Comparison of ENCODE assay signal across 1 cellular context in the genomic region with DNA sequence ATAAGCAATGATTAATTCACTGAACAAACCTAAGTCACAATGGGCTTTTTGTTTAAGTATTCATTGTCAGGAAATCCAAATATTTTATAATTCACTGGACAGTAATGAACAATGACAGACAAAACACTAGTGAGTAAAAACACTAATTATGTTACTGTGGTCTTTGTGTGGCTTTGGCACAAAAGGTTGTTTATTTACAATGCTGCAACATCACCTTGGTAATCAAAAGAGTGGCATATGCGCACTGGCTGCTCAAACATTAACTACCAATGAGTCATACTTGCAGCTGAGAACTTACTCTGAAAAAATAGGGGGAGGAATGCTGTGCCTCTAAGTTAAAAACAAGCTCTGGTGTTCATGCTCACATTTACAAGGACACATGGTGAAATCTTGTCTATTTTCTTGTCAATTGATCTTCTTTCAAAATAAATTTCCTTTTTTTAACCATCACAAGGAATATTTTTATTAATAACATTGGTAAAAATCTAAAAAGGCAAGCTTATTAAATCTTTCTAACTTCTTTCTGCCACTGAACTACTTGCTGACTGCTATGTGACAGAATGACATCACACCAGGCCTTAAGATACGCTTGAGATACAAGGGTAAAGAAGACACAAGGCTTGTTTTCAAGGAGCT.
TF ChIP-seq lines count a peak whose summit lies in the region.

No MANE protein-coding gene starts in this region.

TF ChIP-seq in HepG2, 621 proteins besides CTCF, POLR2A, EP300 and RAD21 (continued from another document and continues in another):
- TF ChIP-seq, protein P1, sequence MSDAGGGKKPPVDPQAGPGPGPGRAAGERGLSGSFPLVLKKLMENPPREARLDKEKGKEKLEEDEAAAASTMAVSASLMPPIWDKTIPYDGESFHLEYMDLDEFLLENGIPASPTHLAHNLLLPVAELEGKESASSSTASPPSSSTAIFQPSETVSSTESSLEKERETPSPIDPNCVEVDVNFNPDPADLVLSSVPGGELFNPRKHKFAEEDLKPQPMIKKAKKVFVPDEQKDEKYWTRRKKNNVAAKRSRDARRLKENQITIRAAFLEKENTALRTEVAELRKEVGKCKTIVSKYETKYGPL (CRISPR knock-in tag; IDR thresholded peaks at IDR 0.05): 0 out of 2 replicates have a peak, but pooled peaks have one; percentile 20
- TF ChIP-seq ZBTB3 (CRISPR knock-in tag; IDR thresholded peaks at IDR 0.05; ENCODE audit: borderline replicate concordance, low read depth) (0 out of 2 replicates have a peak, but pooled peaks have one; percentile 45), NKX3-1 (CRISPR knock-in tag; IDR thresholded peaks at IDR 0.05) (0 out of 2 replicates have a peak, but pooled peaks have one; percentile 35), ZNF331 (CRISPR knock-in tag; IDR thresholded peaks at IDR 0.05) (peak; percentile 55; the same call in 1 of the 2 replicates), SYNCRIP (IDR thresholded peaks at IDR 0.05; ENCODE audit: insufficient read depth, low read depth, low read length) (no peak), FOXK1 (CRISPR knock-in tag; IDR thresholded peaks at IDR 0.05; ENCODE audit: borderline replicate concordance, low read depth) (peak; percentile 84; the same call in 1 of the 2 replicates), ZKSCAN8 (CRISPR knock-in tag; IDR thresholded peaks at IDR 0.05; ENCODE audit: borderline replicate concordance) (peak; percentile 45; the same call in 1 of the 2 replicates), HNF4A (CRISPR knock-in tag; IDR thresholded peaks at IDR 0.05) (peak; percentile 28; the same call in 1 of the 2 replicates), ZNF644 (CRISPR knock-in tag; IDR thresholded peaks at IDR 0.05; ENCODE audit: low read depth) (no peak), SMC3 (IDR thresholded peaks at IDR 0.05; ENCODE audit: low read length) (no peak), ZSCAN25 (CRISPR knock-in tag; IDR thresholded peaks at IDR 0.05) (no peak), PRMT3 (CRISPR knock-in tag; IDR thresholded peaks at IDR 0.05; ENCODE audit: borderline replicate concordance, low read depth) (no peak), BORCS8-MEF2B (CRISPR knock-in tag; IDR thresholded peaks at IDR 0.05) (no peak), MXD4 (CRISPR knock-in tag; IDR thresholded peaks at IDR 0.05) (0 out of 2 replicates have a peak, but pooled peaks have one; percentile 18), ERF (CRISPR knock-in tag; IDR thresholded peaks at IDR 0.05) (peak; percentile 22; the same call in 1 of the 2 replicates), DPF2 (CRISPR knock-in tag; IDR thresholded peaks at IDR 0.05; ENCODE audit: borderline replicate concordance, low read depth) (peak; percentile 62), NCOA1 (CRISPR knock-in tag; IDR thresholded peaks at IDR 0.05) (no peak), KAT8 (CRISPR knock-in tag; IDR thresholded peaks at IDR 0.05) (0 out of 2 replicates have a peak, but pooled peaks have one; percentile 17), KDM6A (CRISPR knock-in tag; IDR thresholded peaks at IDR 0.05; ENCODE audit: low read depth) (peak; percentile 77), RFX3 (CRISPR knock-in tag; IDR thresholded peaks at IDR 0.05) (peak; percentile 39; the same call in 1 of the 2 replicates), HOXA3 (CRISPR knock-in tag; IDR thresholded peaks at IDR 0.05) (peak; percentile 33; the same call in 1 of the 2 replicates), ZFAT (CRISPR knock-in tag; conservative IDR thresholded peaks at IDR 0.05) (no peak), CHD4 (IDR thresholded peaks at IDR 0.05; ENCODE audit: borderline replicate concordance, low read length) (peak; percentile 77; the same call in 1 of the 2 replicates), DNMT3B (CRISPR knock-in tag; conservative IDR thresholded peaks at IDR 0.05) (no peak), FOXP1 (IDR thresholded peaks at IDR 0.05) (peak; percentile 89), FOXP1 (CRISPR knock-in tag; IDR thresholded peaks at IDR 0.05) (peak; percentile 98), ZNF143 (CRISPR knock-in tag; IDR thresholded peaks at IDR 0.05) (no peak), ZNF776 (CRISPR knock-in tag; IDR thresholded peaks at IDR 0.05) (no peak), CHD2 (IDR thresholded peaks at IDR 0.05; ENCODE audit: low read depth, low read length) (no peak), NFIB (CRISPR knock-in tag; IDR thresholded peaks at IDR 0.05; ENCODE audit: borderline replicate concordance) (no peak), FOSL2 (CRISPR knock-in tag; IDR thresholded peaks at IDR 0.05) (peak; percentile 99)
- TF ChIP-seq, protein P2, sequence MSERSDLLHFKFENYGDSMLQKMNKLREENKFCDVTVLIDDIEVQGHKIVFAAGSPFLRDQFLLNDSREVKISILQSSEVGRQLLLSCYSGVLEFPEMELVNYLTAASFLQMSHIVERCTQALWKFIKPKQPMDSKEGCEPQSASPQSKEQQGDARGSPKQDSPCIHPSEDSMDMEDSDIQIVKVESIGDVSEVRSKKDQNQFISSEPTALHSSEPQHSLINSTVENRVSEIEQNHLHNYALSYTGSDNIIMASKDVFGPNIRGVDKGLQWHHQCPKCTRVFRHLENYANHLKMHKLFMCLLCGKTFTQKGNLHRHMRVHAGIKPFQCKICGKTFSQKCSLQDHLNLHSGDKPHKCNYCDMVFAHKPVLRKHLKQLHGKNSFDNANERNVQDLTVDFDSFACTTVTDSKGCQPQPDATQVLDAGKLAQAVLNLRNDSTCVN (CRISPR knock-in tag; IDR thresholded peaks at IDR 0.05; ENCODE audit: borderline replicate concordance): no peak
- TF ChIP-seq, protein P3, sequence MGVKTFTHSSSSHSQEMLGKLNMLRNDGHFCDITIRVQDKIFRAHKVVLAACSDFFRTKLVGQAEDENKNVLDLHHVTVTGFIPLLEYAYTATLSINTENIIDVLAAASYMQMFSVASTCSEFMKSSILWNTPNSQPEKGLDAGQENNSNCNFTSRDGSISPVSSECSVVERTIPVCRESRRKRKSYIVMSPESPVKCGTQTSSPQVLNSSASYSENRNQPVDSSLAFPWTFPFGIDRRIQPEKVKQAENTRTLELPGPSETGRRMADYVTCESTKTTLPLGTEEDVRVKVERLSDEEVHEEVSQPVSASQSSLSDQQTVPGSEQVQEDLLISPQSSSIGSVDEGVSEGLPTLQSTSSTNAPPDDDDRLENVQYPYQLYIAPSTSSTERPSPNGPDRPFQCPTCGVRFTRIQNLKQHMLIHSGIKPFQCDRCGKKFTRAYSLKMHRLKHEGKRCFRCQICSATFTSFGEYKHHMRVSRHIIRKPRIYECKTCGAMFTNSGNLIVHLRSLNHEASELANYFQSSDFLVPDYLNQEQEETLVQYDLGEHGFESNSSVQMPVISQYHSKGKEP (CRISPR knock-in tag; IDR thresholded peaks at IDR 0.05): no peak
- TF ChIP-seq, protein P4, sequence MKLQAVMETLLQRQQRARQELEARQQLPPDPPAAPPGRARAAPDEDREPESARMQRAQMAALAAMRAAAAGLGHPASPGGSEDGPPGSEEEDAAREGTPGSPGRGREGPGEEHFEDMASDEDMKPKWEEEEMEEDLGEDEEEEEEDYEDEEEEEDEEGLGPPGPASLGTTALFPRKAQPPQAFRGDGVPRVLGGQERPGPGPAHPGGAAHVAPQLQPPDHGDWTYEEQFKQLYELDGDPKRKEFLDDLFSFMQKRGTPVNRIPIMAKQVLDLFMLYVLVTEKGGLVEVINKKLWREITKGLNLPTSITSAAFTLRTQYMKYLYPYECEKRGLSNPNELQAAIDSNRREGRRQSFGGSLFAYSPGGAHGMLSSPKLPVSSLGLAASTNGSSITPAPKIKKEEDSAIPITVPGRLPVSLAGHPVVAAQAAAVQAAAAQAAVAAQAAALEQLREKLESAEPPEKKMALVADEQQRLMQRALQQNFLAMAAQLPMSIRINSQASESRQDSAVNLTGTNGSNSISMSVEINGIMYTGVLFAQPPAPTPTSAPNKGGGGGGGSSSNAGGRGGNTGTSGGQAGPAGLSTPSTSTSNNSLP (IDR thresholded peaks at IDR 0.05; ENCODE audit: low read depth, low read length): peak; percentile 76
- TF ChIP-seq, protein P5, sequence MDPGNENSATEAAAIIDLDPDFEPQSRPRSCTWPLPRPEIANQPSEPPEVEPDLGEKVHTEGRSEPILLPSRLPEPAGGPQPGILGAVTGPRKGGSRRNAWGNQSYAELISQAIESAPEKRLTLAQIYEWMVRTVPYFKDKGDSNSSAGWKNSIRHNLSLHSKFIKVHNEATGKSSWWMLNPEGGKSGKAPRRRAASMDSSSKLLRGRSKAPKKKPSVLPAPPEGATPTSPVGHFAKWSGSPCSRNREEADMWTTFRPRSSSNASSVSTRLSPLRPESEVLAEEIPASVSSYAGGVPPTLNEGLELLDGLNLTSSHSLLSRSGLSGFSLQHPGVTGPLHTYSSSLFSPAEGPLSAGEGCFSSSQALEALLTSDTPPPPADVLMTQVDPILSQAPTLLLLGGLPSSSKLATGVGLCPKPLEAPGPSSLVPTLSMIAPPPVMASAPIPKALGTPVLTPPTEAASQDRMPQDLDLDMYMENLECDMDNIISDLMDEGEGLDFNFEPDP (CRISPR knock-in tag; conservative IDR thresholded peaks at IDR 0.05): no peak
- TF ChIP-seq, protein P6, sequence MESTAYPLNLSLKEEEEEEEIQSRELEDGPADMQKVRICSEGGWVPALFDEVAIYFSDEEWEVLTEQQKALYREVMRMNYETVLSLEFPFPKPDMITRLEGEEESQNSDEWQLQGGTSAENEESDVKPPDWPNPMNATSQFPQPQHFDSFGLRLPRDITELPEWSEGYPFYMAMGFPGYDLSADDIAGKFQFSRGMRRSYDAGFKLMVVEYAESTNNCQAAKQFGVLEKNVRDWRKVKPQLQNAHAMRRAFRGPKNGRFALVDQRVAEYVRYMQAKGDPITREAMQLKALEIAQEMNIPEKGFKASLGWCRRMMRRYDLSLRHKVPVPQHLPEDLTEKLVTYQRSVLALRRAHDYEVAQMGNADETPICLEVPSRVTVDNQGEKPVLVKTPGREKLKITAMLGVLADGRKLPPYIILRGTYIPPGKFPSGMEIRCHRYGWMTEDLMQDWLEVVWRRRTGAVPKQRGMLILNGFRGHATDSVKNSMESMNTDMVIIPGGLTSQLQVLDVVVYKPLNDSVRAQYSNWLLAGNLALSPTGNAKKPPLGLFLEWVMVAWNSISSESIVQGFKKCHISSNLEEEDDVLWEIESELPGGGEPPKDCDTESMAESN (CRISPR knock-in tag; conservative IDR thresholded peaks at IDR 0.05): 0 out of 2 replicates have a peak, but pooled peaks have one; percentile 25
- TF ChIP-seq, protein P7, sequence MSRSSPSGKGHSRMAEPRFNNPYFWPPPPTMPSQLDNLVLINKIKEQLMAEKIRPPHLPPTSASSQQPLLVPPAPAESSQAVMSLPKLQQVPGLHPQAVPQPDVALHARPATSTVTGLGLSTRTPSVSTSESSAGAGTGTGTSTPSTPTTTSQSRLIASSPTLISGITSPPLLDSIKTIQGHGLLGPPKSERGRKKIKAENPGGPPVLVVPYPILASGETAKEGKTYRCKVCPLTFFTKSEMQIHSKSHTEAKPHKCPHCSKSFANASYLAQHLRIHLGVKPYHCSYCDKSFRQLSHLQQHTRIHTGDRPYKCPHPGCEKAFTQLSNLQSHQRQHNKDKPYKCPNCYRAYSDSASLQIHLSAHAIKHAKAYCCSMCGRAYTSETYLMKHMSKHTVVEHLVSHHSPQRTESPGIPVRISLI (CRISPR knock-in tag; IDR thresholded peaks at IDR 0.05; ENCODE audit: borderline replicate concordance): peak; percentile 83; the same call in 1 of the 2 replicates
- TF ChIP-seq, protein P8, sequence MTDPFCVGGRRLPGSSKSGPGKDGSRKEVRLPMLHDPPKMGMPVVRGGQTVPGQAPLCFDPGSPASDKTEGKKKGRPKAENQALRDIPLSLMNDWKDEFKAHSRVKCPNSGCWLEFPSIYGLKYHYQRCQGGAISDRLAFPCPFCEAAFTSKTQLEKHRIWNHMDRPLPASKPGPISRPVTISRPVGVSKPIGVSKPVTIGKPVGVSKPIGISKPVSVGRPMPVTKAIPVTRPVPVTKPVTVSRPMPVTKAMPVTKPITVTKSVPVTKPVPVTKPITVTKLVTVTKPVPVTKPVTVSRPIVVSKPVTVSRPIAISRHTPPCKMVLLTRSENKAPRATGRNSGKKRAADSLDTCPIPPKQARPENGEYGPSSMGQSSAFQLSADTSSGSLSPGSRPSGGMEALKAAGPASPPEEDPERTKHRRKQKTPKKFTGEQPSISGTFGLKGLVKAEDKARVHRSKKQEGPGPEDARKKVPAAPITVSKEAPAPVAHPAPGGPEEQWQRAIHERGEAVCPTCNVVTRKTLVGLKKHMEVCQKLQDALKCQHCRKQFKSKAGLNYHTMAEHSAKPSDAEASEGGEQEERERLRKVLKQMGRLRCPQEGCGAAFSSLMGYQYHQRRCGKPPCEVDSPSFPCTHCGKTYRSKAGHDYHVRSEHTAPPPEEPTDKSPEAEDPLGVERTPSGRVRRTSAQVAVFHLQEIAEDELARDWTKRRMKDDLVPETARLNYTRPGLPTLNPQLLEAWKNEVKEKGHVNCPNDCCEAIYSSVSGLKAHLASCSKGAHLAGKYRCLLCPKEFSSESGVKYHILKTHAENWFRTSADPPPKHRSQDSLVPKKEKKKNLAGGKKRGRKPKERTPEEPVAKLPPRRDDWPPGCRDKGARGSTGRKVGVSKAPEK (CRISPR knock-in tag; IDR thresholded peaks at IDR 0.05; ENCODE audit: borderline replicate concordance): no peak
- TF ChIP-seq, protein P9, sequence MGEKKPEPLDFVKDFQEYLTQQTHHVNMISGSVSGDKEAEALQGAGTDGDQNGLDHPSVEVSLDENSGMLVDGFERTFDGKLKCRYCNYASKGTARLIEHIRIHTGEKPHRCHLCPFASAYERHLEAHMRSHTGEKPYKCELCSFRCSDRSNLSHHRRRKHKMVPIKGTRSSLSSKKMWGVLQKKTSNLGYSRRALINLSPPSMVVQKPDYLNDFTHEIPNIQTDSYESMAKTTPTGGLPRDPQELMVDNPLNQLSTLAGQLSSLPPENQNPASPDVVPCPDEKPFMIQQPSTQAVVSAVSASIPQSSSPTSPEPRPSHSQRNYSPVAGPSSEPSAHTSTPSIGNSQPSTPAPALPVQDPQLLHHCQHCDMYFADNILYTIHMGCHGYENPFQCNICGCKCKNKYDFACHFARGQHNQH (CRISPR knock-in tag; IDR thresholded peaks at IDR 0.05): peak; percentile 69; the same call in 1 of the 2 replicates
- TF ChIP-seq, protein P10, sequence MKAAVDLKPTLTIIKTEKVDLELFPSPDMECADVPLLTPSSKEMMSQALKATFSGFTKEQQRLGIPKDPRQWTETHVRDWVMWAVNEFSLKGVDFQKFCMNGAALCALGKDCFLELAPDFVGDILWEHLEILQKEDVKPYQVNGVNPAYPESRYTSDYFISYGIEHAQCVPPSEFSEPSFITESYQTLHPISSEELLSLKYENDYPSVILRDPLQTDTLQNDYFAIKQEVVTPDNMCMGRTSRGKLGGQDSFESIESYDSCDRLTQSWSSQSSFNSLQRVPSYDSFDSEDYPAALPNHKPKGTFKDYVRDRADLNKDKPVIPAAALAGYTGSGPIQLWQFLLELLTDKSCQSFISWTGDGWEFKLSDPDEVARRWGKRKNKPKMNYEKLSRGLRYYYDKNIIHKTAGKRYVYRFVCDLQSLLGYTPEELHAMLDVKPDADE (CRISPR knock-in tag; IDR thresholded peaks at IDR 0.05): no peak
